ENCODE assay signal across 1 cellular context in the genomic region with DNA sequence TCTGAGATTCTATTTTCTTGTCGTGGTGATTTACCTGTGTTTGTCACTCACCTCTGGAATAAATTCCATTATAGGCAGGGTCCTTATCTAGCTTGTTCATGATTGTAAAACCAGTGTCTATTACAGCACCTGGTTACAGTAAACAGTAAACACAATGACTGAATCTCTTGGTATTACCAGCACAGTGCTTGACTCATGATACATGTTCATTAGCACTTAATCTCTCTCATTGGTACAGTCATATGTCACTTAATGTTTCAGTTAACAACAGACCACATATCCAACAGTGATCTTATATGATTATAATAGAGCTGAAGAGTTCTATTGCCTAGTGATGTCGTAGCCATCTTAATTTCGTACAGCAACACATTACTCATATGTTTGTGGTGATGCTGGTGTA.
TF ChIP-seq lines count a peak whose summit lies in the region.

No MANE protein-coding gene starts in this region.

TF ChIP-seq in GM12878, 131 proteins besides CTCF, POLR2A, EP300 and RAD21:
- TF ChIP-seq MYB (IDR thresholded peaks at IDR 0.05; ENCODE audit: borderline replicate concordance, low read depth, low read length) (no peak), GABPA (IDR thresholded peaks at IDR 0.05; ENCODE audit: low read depth) (no peak), PKNOX1 (IDR thresholded peaks at IDR 0.05) (peak; percentile 25; the same call in 1 of the 2 replicates), SMAD5 (IDR thresholded peaks at IDR 0.05; ENCODE audit: low read depth) (no peak), REST (IDR thresholded peaks at IDR 0.05; ENCODE audit: low read depth, low read length) (no peak)
